8 cellular contexts compared by ENCODE assay signal in genomic region chr17:8997994-8998628, GRCh38. TPM values are rescaled to one million over a fixed set of nuclear protein-coding genes. Genes with fewer than 3 reads are reported as not detected.
DNase-seq lines count a peak whose midpoint lies in the region; ATAC-seq, FAIRE-seq and TF ChIP-seq lines count a peak whose summit lies in the region.

No MANE protein-coding gene starts in this region.

- H3K4me2 ChIP-seq in DOHH2 (ENCODE audit: low read length) = no peak overlapping the region

- peaks cover 33% of the 10 kb centered on the region for H3K27me3 Mint-ChIP-seq in activated T-helper 2 cell treated with anti-CD3 and anti-CD28 coated beads, Interferon-gamma antibody, Interleukin-2, Interleukin-4, amounts not matched to agents 10 μg/mL and 5 μg/mL and 100 μg/mL, durations not matched to agents 14 hours and 24 hours and 36 hours (ENCODE audit: low read depth)
- peaks cover 8% of the 10 kb centered on the region for H3K27me3 Mint-ChIP-seq in glutamatergic neuron (ENCODE audit: unreplicated experiment)

- H3K27me3 ChIP-seq in DOHH2 (ENCODE audit: control insufficient read depth, low read length) = peaks cover 24% of the 10 kb centered on the region
- peaks cover 0 to under 1% of the 10 kb centered on the region in 2 donors for H3K27me3 ChIP-seq in small intestine (ENCODE audit: control insufficient read depth in 2 of 2, insufficient read depth in 2 of 2, low read length in 2 of 2)

- peaks cover 16% of the 10 kb centered on the region for H3K4me1 ChIP-seq in DOHH2 (ENCODE audit: control insufficient read depth, low read length)
- H3K4me1 ChIP-seq in small intestine (ENCODE audit: control insufficient read depth in 2 of 2, insufficient read depth in 1 of 2, low read depth in 1 of 2, low read length in 1 of 2) = no peaks in the 10 kb centered on the region

- FAIRE-seq in small intestine (lab: Jason Lieb, UNC) = no peak

- DNase-seq in SHP77 (lab: John Stamatoyannopoulos, UW) (peak; percentile 50 to 61), glutamatergic neuron (peak; percentile 80), small intestine (peak; percentile 61)
- DNase-seq in activated T-helper 2 cell treated with anti-CD3 and anti-CD28 coated beads, Interferon-gamma antibody, Interleukin-2, Interleukin-4, amounts not matched to agents 10 μg/mL and 5 μg/mL and 100 μg/mL, durations not matched to agents 14 hours and 24 hours and 36 hours (ENCODE audit: low spot score) = peak; percentile 67

- H4K20me1 ChIP-seq in DOHH2 (ENCODE audit: control insufficient read depth, insufficient read depth, low read depth, low read length) = no peaks in the 10 kb centered on the region; the same call in 1 of the 2 replicates

- H3K4me3 ChIP-seq in DOHH2 (ENCODE audit: low read length) = no peak overlapping the region
- H3K4me3 ChIP-seq in small intestine (ENCODE audit: low read depth in 1 of 2, low read length in 2 of 2) = no peak overlapping the region

- no peaks in the 10 kb centered on the region for H3K9me3 Mint-ChIP-seq in activated T-helper 2 cell treated with anti-CD3 and anti-CD28 coated beads, Interferon-gamma antibody, Interleukin-2, Interleukin-4, amounts not matched to agents 10 μg/mL and 5 μg/mL and 100 μg/mL, durations not matched to agents 14 hours and 24 hours and 36 hours
- no peaks in the 10 kb centered on the region for H3K9me3 Mint-ChIP-seq in glutamatergic neuron (ENCODE audit: unreplicated experiment)

- H3K9me3 ChIP-seq in DOHH2 (ENCODE audit: control insufficient read depth, insufficient read depth, low read length) (no peaks in the 10 kb centered on the region), small intestine (ENCODE audit: control insufficient read depth, low read depth) (no peaks in the 10 kb centered on the region)

- intact Hi-C loops in activated T-helper 2 cell treated with anti-CD3 and anti-CD28 coated beads, Interferon-gamma antibody, Interleukin-2, Interleukin-4, amounts not matched to agents 10 μg/mL and 5 μg/mL and 100 μg/mL, durations not matched to agents 14 hours and 24 hours and 36 hours (cut with micrococcal nuclease) = loop anchor here (10.0 kb wide), 1 partner anchor 253 kb away; the partner anchor contains the start of gene CCDC42

- ATAC-seq in HG03045 (IDR thresholded peaks at IDR 0.05; ENCODE audit: unreplicated experiment) (peak; percentile 52), GM18519 (IDR thresholded peaks at IDR 0.05; ENCODE audit: low FRiP score, unreplicated experiment) (no peak), GM21367 (IDR thresholded peaks at IDR 0.05; ENCODE audit: unreplicated experiment) (no peak)

- no peaks in the 10 kb centered on the region for H3K36me3 Mint-ChIP-seq in activated T-helper 2 cell treated with anti-CD3 and anti-CD28 coated beads, Interferon-gamma antibody, Interleukin-2, Interleukin-4, amounts not matched to agents 10 μg/mL and 5 μg/mL and 100 μg/mL, durations not matched to agents 14 hours and 24 hours and 36 hours (ENCODE audit: low read depth)
- H3K36me3 Mint-ChIP-seq in glutamatergic neuron (ENCODE audit: unreplicated experiment) = no peaks in the 10 kb centered on the region

- TF ChIP-seq CTCF in DOHH2 (IDR thresholded peaks at IDR 0.05; ENCODE audit: low read depth, low read length, poor library complexity, severe bottlenecking) (peak; percentile 94), glutamatergic neuron (IDR thresholded peaks at IDR 0.05; ENCODE audit: partially characterized antibody, unreplicated experiment) (peak; percentile 91)

- H3K4me1 Mint-ChIP-seq in activated T-helper 2 cell treated with anti-CD3 and anti-CD28 coated beads, Interferon-gamma antibody, Interleukin-2, Interleukin-4, amounts not matched to agents 10 μg/mL and 5 μg/mL and 100 μg/mL, durations not matched to agents 14 hours and 24 hours and 36 hours (ENCODE audit: low read depth) = peaks cover 6% of the 10 kb centered on the region
- H3K4me1 Mint-ChIP-seq in glutamatergic neuron (ENCODE audit: low read depth, unreplicated experiment) = peaks cover 8% of the 10 kb centered on the region

- H3K36me3 ChIP-seq in DOHH2 (ENCODE audit: control insufficient read depth, low read length) = no peaks in the 10 kb centered on the region
- H3K36me3 ChIP-seq in small intestine (ENCODE audit: control insufficient read depth in 2 of 2, insufficient read depth in 2 of 2, low read length in 2 of 2) = no peaks in the 10 kb centered on the region

- no peak overlapping the region for H3K27ac Mint-ChIP-seq in activated T-helper 2 cell treated with anti-CD3 and anti-CD28 coated beads, Interferon-gamma antibody, Interleukin-2, Interleukin-4, amounts not matched to agents 10 μg/mL and 5 μg/mL and 100 μg/mL, durations not matched to agents 14 hours and 24 hours and 36 hours
- H3K27ac Mint-ChIP-seq in glutamatergic neuron (ENCODE audit: unreplicated experiment) = no peak overlapping the region

- peaks cover 3% of the 10 kb centered on the region; the same call in 1 of the 2 replicates for H3F3A ChIP-seq in DOHH2 (ENCODE audit: control insufficient read depth, insufficient read depth)

- H3K9me2 ChIP-seq in DOHH2 (replicated peaks; ENCODE audit: control insufficient read depth, low read length) = no peaks in the 10 kb centered on the region

- no peak overlapping the region for H3K4me3 Mint-ChIP-seq in activated T-helper 2 cell treated with anti-CD3 and anti-CD28 coated beads, Interferon-gamma antibody, Interleukin-2, Interleukin-4, amounts not matched to agents 10 μg/mL and 5 μg/mL and 100 μg/mL, durations not matched to agents 14 hours and 24 hours and 36 hours (ENCODE audit: low read depth)
- H3K4me3 Mint-ChIP-seq in glutamatergic neuron (ENCODE audit: unreplicated experiment) = no peak overlapping the region

- WGBS in small intestine, 3 donors = 5 to 11% (median 9%) methylated on average over 9 of the region's 9 CpGs

- H3K79me2 ChIP-seq in DOHH2 (ENCODE audit: control insufficient read depth, low read length) = no peaks in the 10 kb centered on the region

- H3K27ac ChIP-seq in DOHH2 (ENCODE audit: low read depth, low read length) = no peak overlapping the region
- no peak overlapping the region for H3K27ac ChIP-seq in small intestine (ENCODE audit: low read depth in 1 of 2, low read length in 1 of 2)

RNA-seq across cellular contexts. Expression of gene NTN1, which starts 23.2 kb away (rescaled TPM):
- 0.41 and 0.60 TPM in 2 replicates for total RNA-seq in activated T-helper 2 cell treated with anti-CD3 and anti-CD28 coated beads, Interferon-gamma antibody, Interleukin-2, Interleukin-4, amounts not matched to agents 10 μg/mL and 5 μg/mL and 100 μg/mL, durations not matched to agents 14 hours and 24 hours and 36 hours
- 0.76 TPM for total RNA-seq in glutamatergic neuron (ENCODE audit: unreplicated experiment)
- polyA plus RNA-seq in small intestine = 10 to 100 TPM in 1 of 3 donors, 1 to 10 TPM in 1, under 1 TPM in 1; 0.22 to 13.2 (median 1.1) TPM

RNA-seq across cellular contexts. Expression of gene PIK3R5, which starts 32.6 kb away (rescaled TPM):
- total RNA-seq in activated T-helper 2 cell treated with anti-CD3 and anti-CD28 coated beads, Interferon-gamma antibody, Interleukin-2, Interleukin-4, amounts not matched to agents 10 μg/mL and 5 μg/mL and 100 μg/mL, durations not matched to agents 14 hours and 24 hours and 36 hours = 46.8 and 47.7 TPM in 2 replicates
- total RNA-seq in glutamatergic neuron (ENCODE audit: unreplicated experiment) = not detected
- 1 to 10 TPM; 1.3 to 4.6 (median 3.7) TPM for polyA plus RNA-seq in small intestine

Comparison
In these comparisons a context has a peak if more than half of its experiments do, and no peak if none do; other contexts are left out.
1. RNA of gene PIK3R5, which starts 32.6 kb away (total RNA-seq): 46.8 to 47.7 TPM in activated T-helper 2 cell treated with anti-CD3 and anti-CD28 coated beads, Interferon-gamma antibody, Interleukin-2, Interleukin-4, amounts not matched to agents 10 μg/mL and 5 μg/mL and 100 μg/mL, durations not matched to agents 14 hours and 24 hours and 36 hours; not detected in glutamatergic neuron (single experiment); every median in the first group is over 10 times any median in the second.
2. Peak in every context shown above with its lines, with median percentiles within 50 percentile points of each other: DNase-seq.